In genomic region chr1:48710318-48710717, GRCh38 we compare ENCODE assay signal across 16 cellular contexts.
"Had no signal": no experiment of that assay in that cellular context is flagged by ENCODE, and none has a peak within 500 bp of the region (broad histone marks: within the 10 kb centered on the region; RNA-seq: fewer than 3 reads in every experiment).

No MANE protein-coding gene starts in this region.

- ATAC-seq: activated CD4-positive, CD25-positive, alpha-beta regulatory T cell treated with anti-CD3 and anti-CD28 coated beads, Interleukin-2, amount 50 U/mL, for 24 hours; activated CD8-positive, alpha-beta T cell treated with anti-CD3 and anti-CD28 coated beads, Interleukin-2, amount 10 ng/mL, durations not matched to agents 7 days and 5 days; activated T-cell treated with anti-CD3 and anti-CD28 coated beads, Interleukin-2, amount 50 U/mL, for 4 hours; left cardiac atrium; natural killer cell had no signal

- H3K27me3 ChIP-seq: tibial nerve had no signal

- H3K36me3 ChIP-seq: tibial nerve had no signal

- H3K4me1 ChIP-seq: tibial nerve had no signal

- DNase-seq: activated CD4-positive, alpha-beta T cell treated with anti-CD3 and anti-CD28 coated beads, Interleukin-2, amount 10 ng/mL, durations not matched to agents 7 days and 5 days; activated CD8-positive, alpha-beta T cell treated with anti-CD3 and anti-CD28 coated beads, Interleukin-2, amount 10 ng/mL, durations not matched to agents 7 days and 5 days; activated naive CD4-positive, alpha-beta T cell treated with anti-CD3 and anti-CD28 coated beads for 36 hours; activated T-cell treated with anti-CD3 and anti-CD28 coated beads, Interleukin-2, amount 50 U/mL, for 4 hours; aorta; hypothalamus; left cardiac atrium; natural killer cell; nucleus accumbens; posterior cingulate gyrus; stimulated activated CD8-positive, alpha-beta memory T cell treated with anti-CD3 and anti-CD28 coated beads, Interleukin-4, amount 100 ng/mL, for 48 hours; stimulated activated naive CD4-positive, alpha-beta T cell treated with Interleukin-2 at 50 U/mL for 16 hours; T1000 had no signal

- H3K27ac ChIP-seq: coronary artery, tibial nerve had no signal

- H3K9me3 ChIP-seq: tibial nerve had no signal

- H3K4me3 ChIP-seq: coronary artery, tibial nerve had no signal
